16 cellular contexts compared by ENCODE assay signal in genomic region chr5:149604321-149604720, GRCh38.
"Had no signal": no experiment of that assay in that cellular context is flagged by ENCODE, and none has a peak within 500 bp of the region (broad histone marks: within the 10 kb centered on the region; RNA-seq: fewer than 3 reads in every experiment).

No MANE protein-coding gene starts in this region.

- H3K9ac ChIP-seq: neural progenitor cell had no signal

- H3K36me3 ChIP-seq: brain microvascular endothelial cell, neural progenitor cell, right lobe of liver had no signal

- H3K4me1 ChIP-seq: neural progenitor cell had no signal

- H3K4me2 ChIP-seq: neural progenitor cell, smooth muscle cell had no signal

- H3K27ac Mint-ChIP-seq: neural progenitor cell; T-helper 2 cell treated with Interferon-gamma antibody and Interleukin-4, amounts not matched to agents 5 μg/mL and 100 μg/mL, for 36 hours had no signal

- ATAC-seq: stimulated activated naive CD8-positive, alpha-beta T cell treated with anti-CD3 and anti-CD28 coated beads, Interleukin-15, Interleukin-2, amounts not matched to agents 100 U/mL and 50 U/mL, for 24 hours had no signal

- H3K27me3 Mint-ChIP-seq: central memory CD8-positive, alpha-beta T cell had no signal

- H3K9me3 Mint-ChIP-seq: central memory CD8-positive, alpha-beta T cell had no signal

- DNase-seq: activated CD4-positive, alpha-beta T cell treated with anti-CD3 and anti-CD28 coated beads for 1 hour; activated CD4-positive, alpha-beta T cell treated with anti-CD3 and anti-CD28 coated beads, Interleukin-2, amount 50 U/mL, for 4 hours; activated naive CD4-positive, alpha-beta T cell treated with Interleukin-2 at 50 U/mL for 16 hours; activated T-cell treated with anti-CD3 and anti-CD28 coated beads for 4 hours; anterior cingulate cortex; brain microvascular endothelial cell; effector memory CD4-positive, alpha-beta T cell; islet precursor cell; right lobe of liver; stimulated activated CD4-positive, alpha-beta T cell treated with anti-CD3 and anti-CD28 coated beads, Interleukin-4, amount 100 ng/mL, for 4 hours; stimulated activated CD8-positive, alpha-beta memory T cell treated with anti-CD3 and anti-CD28 coated beads, Interleukin-4, amount 100 ng/mL, for 48 hours; stimulated activated naive CD8-positive, alpha-beta T cell treated with anti-CD3 and anti-CD28 coated beads, Interleukin-15, Interleukin-2, amounts not matched to agents 100 U/mL and 50 U/mL, for 24 hours had no signal

- H2AFZ ChIP-seq: neural progenitor cell had no signal

- H3K27ac ChIP-seq: brain microvascular endothelial cell, neural progenitor cell, right lobe of liver had no signal

- H3K4me3 ChIP-seq: neural progenitor cell, right lobe of liver, smooth muscle cell had no signal

- H3K27me3 ChIP-seq: brain microvascular endothelial cell, neural progenitor cell, right lobe of liver had no signal

- H3K9me3 ChIP-seq: right lobe of liver had no signal

- H3K4me3 Mint-ChIP-seq: central memory CD8-positive, alpha-beta T cell; neural progenitor cell; T-helper 2 cell treated with Interferon-gamma antibody and Interleukin-4, amounts not matched to agents 5 μg/mL and 100 μg/mL, for 36 hours had no signal
